8 cellular contexts compared by ENCODE assay signal in the genomic region with DNA sequence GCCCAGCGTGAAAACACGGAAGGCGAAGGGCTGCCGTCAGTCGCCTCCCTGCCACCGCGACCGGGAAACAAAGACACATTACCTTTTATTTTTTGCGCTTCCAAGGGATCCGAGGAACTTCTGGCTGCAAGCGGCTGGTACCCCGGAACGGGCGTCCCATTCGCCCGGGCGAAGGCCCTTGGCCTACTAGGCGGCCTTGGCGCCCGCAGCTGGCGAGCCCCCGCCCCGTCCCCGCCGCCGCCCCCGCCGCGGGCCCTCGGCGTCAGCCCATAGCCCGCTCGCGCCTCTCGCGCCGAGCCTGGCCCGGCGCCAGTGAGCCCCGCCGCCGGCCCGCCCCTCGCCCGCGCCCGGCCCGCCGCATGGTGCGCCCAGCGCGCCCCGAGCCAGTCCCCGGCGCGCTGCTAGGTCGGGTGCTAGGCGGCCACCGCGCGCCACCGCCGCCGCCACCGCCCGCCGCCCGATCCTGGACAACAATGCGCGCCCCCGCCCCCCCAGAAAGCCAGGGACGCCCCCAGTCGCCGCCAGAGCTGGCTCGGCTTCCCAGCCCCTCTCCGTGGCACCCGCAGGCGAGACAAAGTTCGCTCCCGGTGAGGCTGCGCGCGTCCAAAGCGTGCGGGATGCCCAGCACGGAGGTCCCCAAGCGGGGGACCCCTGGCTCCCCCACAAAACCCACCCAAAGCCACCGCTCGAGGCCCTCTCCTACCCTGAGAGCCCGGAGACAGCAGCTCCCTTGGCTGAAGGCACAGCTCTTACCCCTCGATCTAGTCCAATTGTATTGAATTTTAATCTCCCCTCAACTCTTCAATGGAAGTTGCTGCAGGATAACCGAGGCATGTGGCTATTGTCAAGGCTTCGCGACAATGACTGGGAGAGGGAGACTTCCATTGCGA.
DNase-seq lines count a peak whose midpoint lies in the region; ATAC-seq and TF ChIP-seq lines count a peak whose summit lies in the region.

No MANE protein-coding gene starts in this region.

- no peak for TF ChIP-seq POLR2A in sigmoid colon (IDR thresholded peaks at IDR 0.05)

- no peak for TF ChIP-seq CTCF in sigmoid colon (IDR thresholded peaks at IDR 0.05)

- H3K4me1 ChIP-seq in right cardiac atrium (ENCODE audit: control insufficient read depth, insufficient read depth, low read length): peaks cover 19% of the 10 kb centered on the region
- H3K4me1 ChIP-seq in sigmoid colon: peaks cover 0 to 32% (median 17%) of the 10 kb centered on the region in 4 donors

- WGBS in right cardiac atrium: 2% methylated on average over 95 of the region's 95 CpGs
- WGBS in sigmoid colon, 2 donors: 3 to 5% methylated on average over 95 of the region's 95 CpGs

- no peaks in the 10 kb centered on the region for H3K27me3 ChIP-seq in right cardiac atrium (ENCODE audit: control insufficient read depth, insufficient read depth)
- peaks cover 0 to 31% (median 12%) of the 10 kb centered on the region in 3 donors for H3K27me3 ChIP-seq in sigmoid colon

- H3K9me3 ChIP-seq in right cardiac atrium (ENCODE audit: control insufficient read depth, low read length) (no peaks in the 10 kb centered on the region), sigmoid colon (no peaks in the 10 kb centered on the region)

- DNase-seq in stimulated activated CD4-positive, alpha-beta T cell treated with anti-CD3 and anti-CD28 coated beads, Interleukin-12 subunit alpha, Interleukin-12 subunit beta, amount 100 ng/mL, for 4 hours: peak; percentile 6
- DNase-seq in stimulated activated CD4-positive, alpha-beta T cell treated with anti-CD3 and anti-CD28 coated beads, Interleukin-4, amount 100 ng/mL, for 24 hours: no peak
- peak; percentile 28 for DNase-seq in activated naive CD4-positive, alpha-beta T cell treated with anti-CD3 and anti-CD28 coated beads, Interleukin-2, amount 50 U/mL, for 16 hours
- DNase-seq in right cardiac atrium (peak in 2 of 3 donors; percentile 75 to 78), sigmoid colon (no peak), NCI-H187 treated with DMSO at 0.1 percent for 48 hours (lab: John Stamatoyannopoulos, UW) (no peak), HuH-7 (ENCODE audit: low spot score) (no peak)

- peak overlapping the region; percentile 90 for H3K27ac ChIP-seq in right cardiac atrium (ENCODE audit: low read length)
- H3K27ac ChIP-seq in sigmoid colon: peak overlapping the region; percentile 65 to 71 (median 68)

- intact Hi-C loops in right cardiac atrium (cut with DNase I) (loop anchor here in 1 of 4 donors (5.0 kb wide), 2 partner anchors 54 to 104 kb away; no protein-coding TSS in a partner anchor), sigmoid colon (cut with DNase I) (no loop called here)

- TF ChIP-seq EP300 in sigmoid colon (IDR thresholded peaks at IDR 0.05): no peak

- ATAC-seq in right cardiac atrium: peak; percentile 64 to 71
- no peak for ATAC-seq in GM18907 (IDR thresholded peaks at IDR 0.05; ENCODE audit: unreplicated experiment)

- H3K4me3 ChIP-seq in right cardiac atrium (ENCODE audit: low read length) (peak overlapping the region; percentile 99), sigmoid colon (peak overlapping the region; percentile 26 to 55 (median 50))

- H3K36me3 ChIP-seq in sigmoid colon: no peaks in the 10 kb centered on the region

Comparison
In these comparisons a context has a peak if more than half of its experiments do, and no peak if none do; other contexts are left out.
1. DNase-seq: peak in stimulated activated CD4-positive, alpha-beta T cell treated with anti-CD3 and anti-CD28 coated beads, Interleukin-12 subunit alpha, Interleukin-12 subunit beta, amount 100 ng/mL, for 4 hours (single experiment), activated naive CD4-positive, alpha-beta T cell treated with anti-CD3 and anti-CD28 coated beads, Interleukin-2, amount 50 U/mL, for 16 hours (single experiment) and right cardiac atrium (2 of 3); none in stimulated activated CD4-positive, alpha-beta T cell treated with anti-CD3 and anti-CD28 coated beads, Interleukin-4, amount 100 ng/mL, for 24 hours (single experiment), sigmoid colon (single experiment), NCI-H187 treated with DMSO at 0.1 percent for 48 hours (single experiment) and HuH-7 (single experiment).